Comparison of ENCODE assay signal across 1 cellular context in the genomic region with DNA sequence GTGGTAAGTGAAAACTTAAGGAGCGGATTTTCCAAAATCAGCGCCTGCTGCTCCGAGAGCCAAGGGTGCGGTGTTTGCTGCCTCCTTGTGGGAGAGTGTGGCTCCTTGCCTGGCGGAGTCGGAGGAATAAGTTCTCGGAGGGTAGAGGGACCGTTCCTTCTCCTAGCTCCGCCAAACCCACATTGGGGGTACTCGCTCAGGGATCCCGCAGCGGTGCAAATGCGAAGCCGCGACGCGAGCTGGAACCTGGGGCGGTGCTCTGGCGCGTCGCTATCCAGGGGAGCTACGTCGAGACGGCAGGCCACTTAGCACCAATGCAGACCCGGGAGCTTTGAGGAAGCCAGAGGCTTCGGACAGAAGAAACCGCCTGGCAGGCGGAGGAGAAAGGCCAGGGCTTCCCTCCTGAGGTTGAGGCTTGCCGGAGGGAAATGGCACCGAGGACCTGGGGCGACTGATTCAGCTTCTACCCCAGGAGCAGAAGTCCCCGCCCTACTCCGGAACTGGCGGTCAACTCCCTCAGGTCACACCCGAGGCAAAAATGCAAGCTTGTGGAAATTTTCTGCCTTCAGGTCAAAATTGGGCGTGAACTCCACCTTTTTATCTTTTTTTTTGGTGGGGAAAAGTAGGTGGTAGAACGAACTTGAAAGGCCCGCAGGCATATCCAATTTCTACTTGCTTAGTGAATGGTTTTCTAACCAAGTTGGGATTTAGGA.
A peak's percentile ranks its signal among the peaks of the same experiment; 100 is the strongest.
TF ChIP-seq lines count a peak whose summit lies in the region.

No MANE protein-coding gene starts in this region.

TF ChIP-seq in K562, 482 proteins besides CTCF, POLR2A, EP300 and RAD21 (continued from another document and continues in another):
- TF ChIP-seq MEF2D (tag; conservative IDR thresholded peaks at IDR 0.05; ENCODE audit: low read depth) (no peak), KLF16 (IDR thresholded peaks at IDR 0.05) (no peak), TRIM25 (IDR thresholded peaks at IDR 0.05; ENCODE audit: borderline replicate concordance) (no peak), TSHZ1 (CRISPR knock-in tag; IDR thresholded peaks at IDR 0.05) (no peak), ZNF280A (IDR thresholded peaks at IDR 0.05; ENCODE audit: low read depth, partially characterized antibody) (no peak), FOXJ3 (CRISPR knock-in tag; IDR thresholded peaks at IDR 0.05) (no peak), NRF1 (conservative IDR thresholded peaks at IDR 0.05 in 1 of 2, IDR thresholded peaks at IDR 0.05 in 1 of 2) (0 out of 4 replicates have a peak, but pooled peaks of 1 of the 2 experiments have one; percentile 30), SIX5 (IDR thresholded peaks at IDR 0.05; ENCODE audit: borderline replicate concordance in 1 of 2, insufficient read depth in 1 of 2, low read depth in 1 of 2, low read length in 2 of 2) (no peak), PKNOX1 (IDR thresholded peaks at IDR 0.05) (no peak), BDP1 (IDR thresholded peaks at IDR 0.05; ENCODE audit: insufficient read depth, insufficient read length) (no peak), SLC30A9 (CRISPR knock-in tag; IDR thresholded peaks at IDR 0.05) (no peak), MAFF (IDR thresholded peaks at IDR 0.05; ENCODE audit: low read length) (peak; percentile 89), PHF8 (IDR thresholded peaks at IDR 0.05; ENCODE audit: borderline replicate concordance, low read length) (peak; percentile 84), HDAC2 (IDR thresholded peaks at IDR 0.05) (no peak; the same call in 1 of the 2 replicates), NUFIP1 (IDR thresholded peaks at IDR 0.05; ENCODE audit: partially characterized antibody) (no peak), TEAD1 (CRISPR knock-in tag; IDR thresholded peaks at IDR 0.05) (0 out of 4 replicates have a peak, but pooled peaks of 1 of the 2 experiments have one; percentile 66), AFF1 (IDR thresholded peaks at IDR 0.05; ENCODE audit: low read depth in 1 of 2, partially characterized antibody in 2 of 2) (peak; percentile 8 to 27), KLF6 (CRISPR knock-in tag; IDR thresholded peaks at IDR 0.05; ENCODE audit: borderline replicate concordance) (no peak), CHD4 (IDR thresholded peaks at IDR 0.05; ENCODE audit: insufficient read depth, insufficient replicate concordance, low read depth, low read length, poor library complexity, severe bottlenecking) (no peak), U2AF2 (optimal IDR thresholded peaks at IDR 0.05; ENCODE audit: low read depth, low read length) (no peak)
- TF ChIP-seq, protein P1, sequence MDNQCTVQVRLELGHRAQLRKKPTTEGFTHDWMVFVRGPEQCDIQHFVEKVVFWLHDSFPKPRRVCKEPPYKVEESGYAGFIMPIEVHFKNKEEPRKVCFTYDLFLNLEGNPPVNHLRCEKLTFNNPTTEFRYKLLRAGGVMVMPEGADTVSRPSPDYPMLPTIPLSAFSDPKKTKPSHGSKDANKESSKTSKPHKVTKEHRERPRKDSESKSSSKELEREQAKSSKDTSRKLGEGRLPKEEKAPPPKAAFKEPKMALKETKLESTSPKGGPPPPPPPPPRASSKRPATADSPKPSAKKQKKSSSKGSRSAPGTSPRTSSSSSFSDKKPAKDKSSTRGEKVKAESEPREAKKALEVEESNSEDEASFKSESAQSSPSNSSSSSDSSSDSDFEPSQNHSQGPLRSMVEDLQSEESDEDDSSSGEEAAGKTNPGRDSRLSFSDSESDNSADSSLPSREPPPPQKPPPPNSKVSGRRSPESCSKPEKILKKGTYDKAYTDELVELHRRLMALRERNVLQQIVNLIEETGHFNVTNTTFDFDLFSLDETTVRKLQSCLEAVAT (IDR thresholded peaks at IDR 0.05), result no peak
- TF ChIP-seq, protein P2, sequence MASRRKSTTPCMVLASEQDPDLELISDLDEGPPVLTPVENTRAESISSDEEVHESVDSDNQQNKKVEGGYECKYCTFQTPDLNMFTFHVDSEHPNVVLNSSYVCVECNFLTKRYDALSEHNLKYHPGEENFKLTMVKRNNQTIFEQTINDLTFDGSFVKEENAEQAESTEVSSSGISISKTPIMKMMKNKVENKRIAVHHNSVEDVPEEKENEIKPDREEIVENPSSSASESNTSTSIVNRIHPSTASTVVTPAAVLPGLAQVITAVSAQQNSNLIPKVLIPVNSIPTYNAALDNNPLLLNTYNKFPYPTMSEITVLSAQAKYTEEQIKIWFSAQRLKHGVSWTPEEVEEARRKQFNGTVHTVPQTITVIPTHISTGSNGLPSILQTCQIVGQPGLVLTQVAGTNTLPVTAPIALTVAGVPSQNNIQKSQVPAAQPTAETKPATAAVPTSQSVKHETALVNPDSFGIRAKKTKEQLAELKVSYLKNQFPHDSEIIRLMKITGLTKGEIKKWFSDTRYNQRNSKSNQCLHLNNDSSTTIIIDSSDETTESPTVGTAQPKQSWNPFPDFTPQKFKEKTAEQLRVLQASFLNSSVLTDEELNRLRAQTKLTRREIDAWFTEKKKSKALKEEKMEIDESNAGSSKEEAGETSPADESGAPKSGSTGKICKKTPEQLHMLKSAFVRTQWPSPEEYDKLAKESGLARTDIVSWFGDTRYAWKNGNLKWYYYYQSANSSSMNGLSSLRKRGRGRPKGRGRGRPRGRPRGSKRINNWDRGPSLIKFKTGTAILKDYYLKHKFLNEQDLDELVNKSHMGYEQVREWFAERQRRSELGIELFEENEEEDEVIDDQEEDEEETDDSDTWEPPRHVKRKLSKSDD (conservative IDR thresholded peaks at IDR 0.05; ENCODE audit: low read length), result no peak
- TF ChIP-seq, protein P3, sequence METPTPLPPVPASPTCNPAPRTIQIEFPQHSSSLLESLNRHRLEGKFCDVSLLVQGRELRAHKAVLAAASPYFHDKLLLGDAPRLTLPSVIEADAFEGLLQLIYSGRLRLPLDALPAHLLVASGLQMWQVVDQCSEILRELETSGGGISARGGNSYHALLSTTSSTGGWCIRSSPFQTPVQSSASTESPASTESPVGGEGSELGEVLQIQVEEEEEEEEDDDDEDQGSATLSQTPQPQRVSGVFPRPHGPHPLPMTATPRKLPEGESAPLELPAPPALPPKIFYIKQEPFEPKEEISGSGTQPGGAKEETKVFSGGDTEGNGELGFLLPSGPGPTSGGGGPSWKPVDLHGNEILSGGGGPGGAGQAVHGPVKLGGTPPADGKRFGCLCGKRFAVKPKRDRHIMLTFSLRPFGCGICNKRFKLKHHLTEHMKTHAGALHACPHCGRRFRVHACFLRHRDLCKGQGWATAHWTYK (CRISPR knock-in tag; IDR thresholded peaks at IDR 0.05), result no peak
- TF ChIP-seq, protein P4, sequence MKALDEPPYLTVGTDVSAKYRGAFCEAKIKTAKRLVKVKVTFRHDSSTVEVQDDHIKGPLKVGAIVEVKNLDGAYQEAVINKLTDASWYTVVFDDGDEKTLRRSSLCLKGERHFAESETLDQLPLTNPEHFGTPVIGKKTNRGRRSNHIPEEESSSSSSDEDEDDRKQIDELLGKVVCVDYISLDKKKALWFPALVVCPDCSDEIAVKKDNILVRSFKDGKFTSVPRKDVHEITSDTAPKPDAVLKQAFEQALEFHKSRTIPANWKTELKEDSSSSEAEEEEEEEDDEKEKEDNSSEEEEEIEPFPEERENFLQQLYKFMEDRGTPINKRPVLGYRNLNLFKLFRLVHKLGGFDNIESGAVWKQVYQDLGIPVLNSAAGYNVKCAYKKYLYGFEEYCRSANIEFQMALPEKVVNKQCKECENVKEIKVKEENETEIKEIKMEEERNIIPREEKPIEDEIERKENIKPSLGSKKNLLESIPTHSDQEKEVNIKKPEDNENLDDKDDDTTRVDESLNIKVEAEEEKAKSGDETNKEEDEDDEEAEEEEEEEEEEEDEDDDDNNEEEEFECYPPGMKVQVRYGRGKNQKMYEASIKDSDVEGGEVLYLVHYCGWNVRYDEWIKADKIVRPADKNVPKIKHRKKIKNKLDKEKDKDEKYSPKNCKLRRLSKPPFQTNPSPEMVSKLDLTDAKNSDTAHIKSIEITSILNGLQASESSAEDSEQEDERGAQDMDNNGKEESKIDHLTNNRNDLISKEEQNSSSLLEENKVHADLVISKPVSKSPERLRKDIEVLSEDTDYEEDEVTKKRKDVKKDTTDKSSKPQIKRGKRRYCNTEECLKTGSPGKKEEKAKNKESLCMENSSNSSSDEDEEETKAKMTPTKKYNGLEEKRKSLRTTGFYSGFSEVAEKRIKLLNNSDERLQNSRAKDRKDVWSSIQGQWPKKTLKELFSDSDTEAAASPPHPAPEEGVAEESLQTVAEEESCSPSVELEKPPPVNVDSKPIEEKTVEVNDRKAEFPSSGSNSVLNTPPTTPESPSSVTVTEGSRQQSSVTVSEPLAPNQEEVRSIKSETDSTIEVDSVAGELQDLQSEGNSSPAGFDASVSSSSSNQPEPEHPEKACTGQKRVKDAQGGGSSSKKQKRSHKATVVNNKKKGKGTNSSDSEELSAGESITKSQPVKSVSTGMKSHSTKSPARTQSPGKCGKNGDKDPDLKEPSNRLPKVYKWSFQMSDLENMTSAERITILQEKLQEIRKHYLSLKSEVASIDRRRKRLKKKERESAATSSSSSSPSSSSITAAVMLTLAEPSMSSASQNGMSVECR (CRISPR knock-in tag; IDR thresholded peaks at IDR 0.05), result no peak
